2 cellular contexts compared by ENCODE assay signal in the genomic region with DNA sequence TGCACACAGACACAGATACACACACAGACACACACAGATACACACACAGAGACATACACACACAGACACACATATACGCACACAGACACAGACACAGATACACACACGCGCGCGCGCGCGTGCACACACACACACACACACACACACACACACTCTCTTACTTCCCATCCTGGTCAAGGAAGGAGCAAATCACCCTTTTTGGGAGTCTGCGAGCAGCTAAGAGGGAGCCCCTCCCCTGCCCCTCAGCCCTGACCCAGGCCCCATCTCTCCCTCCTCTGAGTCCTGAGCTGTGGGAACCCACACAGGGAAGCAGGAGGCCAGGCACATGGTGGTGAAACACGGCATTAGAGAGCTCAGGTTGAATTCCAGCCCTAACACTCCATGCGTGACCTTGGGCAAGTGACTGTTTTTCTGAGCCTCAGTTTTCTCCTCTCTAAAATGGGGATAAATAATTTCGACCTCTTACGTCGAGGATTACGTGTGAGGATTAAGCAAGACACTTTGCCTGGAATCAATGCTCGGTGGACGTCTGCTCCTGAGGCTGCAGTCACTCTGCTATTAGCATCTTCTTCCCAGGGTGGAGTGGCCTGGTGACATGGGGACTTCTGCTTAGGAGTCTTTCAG.
A peak's percentile ranks its signal among the peaks of the same experiment; 100 is the strongest.
TF ChIP-seq lines count a peak whose summit lies in the region.

No MANE protein-coding gene starts in this region.

TF ChIP-seq in H1, 55 proteins besides CTCF, POLR2A, EP300 and RAD21:
- TF ChIP-seq KDM1A (IDR thresholded peaks at IDR 0.05; ENCODE audit: borderline replicate concordance, low read length): peak; percentile 56; the same call in 1 of the 2 replicates

TF ChIP-seq in HepG2, 621 proteins besides CTCF, POLR2A, EP300 and RAD21:
- TF ChIP-seq ZNF629 (CRISPR knock-in tag; conservative IDR thresholded peaks at IDR 0.05): peak; percentile 56
